ENCODE assay signal across 2 cellular contexts in the genomic region with DNA sequence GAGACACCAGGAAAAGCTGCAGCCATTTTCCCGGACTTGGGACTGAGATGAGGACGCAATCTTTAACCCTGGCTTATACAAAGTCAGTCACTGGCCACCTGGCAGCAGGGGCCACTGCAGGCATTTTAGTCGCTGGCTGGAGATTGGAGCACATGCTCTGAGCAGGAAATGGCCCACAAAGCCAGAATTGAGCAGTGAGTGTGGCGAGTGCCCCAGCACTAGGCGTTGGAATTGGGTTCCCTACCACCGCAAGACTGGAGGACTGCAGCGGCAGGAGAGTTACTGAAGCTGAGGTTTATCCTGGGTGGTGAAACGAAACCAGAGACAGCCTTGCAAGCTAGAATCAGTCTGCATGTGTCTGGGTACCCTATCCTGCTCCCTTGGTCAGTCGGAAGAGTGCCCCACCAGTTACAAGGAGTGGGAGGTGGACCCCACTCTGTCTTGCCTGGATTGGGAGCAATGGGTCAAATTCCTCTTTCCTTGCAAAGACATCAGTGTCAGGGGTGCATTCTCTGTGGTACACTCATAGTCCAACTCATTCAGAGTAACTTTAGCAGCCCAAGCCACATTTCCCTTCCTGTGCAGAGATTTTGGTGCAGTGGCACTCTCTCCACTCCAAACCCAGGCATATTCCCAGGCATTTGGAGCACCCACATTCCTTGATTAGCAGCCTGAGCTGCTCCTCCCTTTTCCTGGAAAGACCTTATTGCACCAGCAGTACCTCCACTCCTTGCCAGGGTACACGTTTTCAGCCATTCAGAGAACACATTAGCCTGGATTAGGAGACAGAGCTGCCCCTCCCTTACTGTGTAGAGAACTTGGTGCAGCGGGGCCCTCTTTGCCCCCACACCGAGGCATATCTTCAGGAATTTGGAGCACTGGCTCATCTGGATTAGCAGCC.
TF ChIP-seq lines count a peak whose summit lies in the region.

No MANE protein-coding gene starts in this region.

TF ChIP-seq in H1, 55 proteins besides CTCF, POLR2A, EP300 and RAD21:
- TF ChIP-seq, protein P1, sequence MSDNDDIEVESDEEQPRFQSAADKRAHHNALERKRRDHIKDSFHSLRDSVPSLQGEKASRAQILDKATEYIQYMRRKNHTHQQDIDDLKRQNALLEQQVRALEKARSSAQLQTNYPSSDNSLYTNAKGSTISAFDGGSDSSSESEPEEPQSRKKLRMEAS (IDR thresholded peaks at IDR 0.05), result peak; percentile 65; the same call in 1 of the 2 replicates
- TF ChIP-seq POLR2AphosphoS5 (IDR thresholded peaks at IDR 0.05; ENCODE audit: low read depth, low read length), result no peak

TF ChIP-seq in HepG2, 621 proteins besides CTCF, POLR2A, EP300 and RAD21:
- TF ChIP-seq BCL6 (CRISPR knock-in tag; IDR thresholded peaks at IDR 0.05), result 0 out of 2 replicates have a peak, but pooled peaks have one; percentile 34
- TF ChIP-seq, protein P2, sequence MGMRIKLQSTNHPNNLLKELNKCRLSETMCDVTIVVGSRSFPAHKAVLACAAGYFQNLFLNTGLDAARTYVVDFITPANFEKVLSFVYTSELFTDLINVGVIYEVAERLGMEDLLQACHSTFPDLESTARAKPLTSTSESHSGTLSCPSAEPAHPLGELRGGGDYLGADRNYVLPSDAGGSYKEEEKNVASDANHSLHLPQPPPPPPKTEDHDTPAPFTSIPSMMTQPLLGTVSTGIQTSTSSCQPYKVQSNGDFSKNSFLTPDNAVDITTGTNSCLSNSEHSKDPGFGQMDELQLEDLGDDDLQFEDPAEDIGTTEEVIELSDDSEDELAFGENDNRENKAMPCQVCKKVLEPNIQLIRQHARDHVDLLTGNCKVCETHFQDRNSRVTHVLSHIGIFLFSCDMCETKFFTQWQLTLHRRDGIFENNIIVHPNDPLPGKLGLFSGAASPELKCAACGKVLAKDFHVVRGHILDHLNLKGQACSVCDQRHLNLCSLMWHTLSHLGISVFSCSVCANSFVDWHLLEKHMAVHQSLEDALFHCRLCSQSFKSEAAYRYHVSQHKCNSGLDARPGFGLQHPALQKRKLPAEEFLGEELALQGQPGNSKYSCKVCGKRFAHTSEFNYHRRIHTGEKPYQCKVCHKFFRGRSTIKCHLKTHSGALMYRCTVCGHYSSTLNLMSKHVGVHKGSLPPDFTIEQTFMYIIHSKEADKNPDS (CRISPR knock-in tag; IDR thresholded peaks at IDR 0.05), result no peak
- TF ChIP-seq SYNCRIP (IDR thresholded peaks at IDR 0.05; ENCODE audit: insufficient read depth, low read depth, low read length), result no peak
- TF ChIP-seq GPBP1L1 (CRISPR knock-in tag; IDR thresholded peaks at IDR 0.05), result no peak
